ENCODE assay signal across 7 cellular contexts in genomic region chr11:32259641-32260081, GRCh38.
DNase-seq lines count a peak whose midpoint lies in the region; ATAC-seq and TF ChIP-seq lines count a peak whose summit lies in the region.

No MANE protein-coding gene starts in this region.

- peaks cover 2 to 9% of the 10 kb centered on the region in 2 donors for H3K27me3 Mint-ChIP-seq in natural killer cell (ENCODE audit: low read depth in 2 of 2)

- no peak for TF ChIP-seq CTCF in fibroblast of lung (conservative IDR thresholded peaks at IDR 0.05 in 1 of 2, IDR thresholded peaks at IDR 0.05 in 1 of 2; ENCODE audit: low read depth in 1 of 2, low read length in 2 of 2)
- TF ChIP-seq CTCF in natural killer cell (IDR thresholded peaks at IDR 0.05): no peak

- in situ Hi-C loops in HAP-1 (cut with MboI; ENCODE audit: low sequenced_read_pairs): no loop called here

- H3K4me1 Mint-ChIP-seq in natural killer cell: no peaks in the 10 kb centered on the region

- H4K20me1 ChIP-seq in fibroblast of lung (ENCODE audit: control insufficient read depth, extremely low read depth, insufficient read depth, low read length): no peaks in the 10 kb centered on the region

- no peak for TF ChIP-seq POLR2A in erythroblast (IDR thresholded peaks at IDR 0.05; ENCODE audit: low read length)

- no peaks in the 10 kb centered on the region for H3K9me3 Mint-ChIP-seq in natural killer cell

- H3K36me3 ChIP-seq in fibroblast of lung (ENCODE audit: control insufficient read depth, insufficient read depth, low read length): no peaks in the 10 kb centered on the region
- no peaks in the 10 kb centered on the region for H3K36me3 ChIP-seq in HAP-1 (replicated peaks)

- no peaks in the 10 kb centered on the region for H3K79me2 ChIP-seq in fibroblast of lung (ENCODE audit: control insufficient read depth, insufficient read depth, low read length)

- H3K4me3 ChIP-seq in fibroblast of lung (replicated peaks in 1 of 4; ENCODE audit: control extremely low read depth in 1 of 4, insufficient read depth in 1 of 4, low read depth in 3 of 4, low read length in 4 of 4) (no peak overlapping the region), HAP-1 (no peak overlapping the region)

- no peak overlapping the region for H3K27ac Mint-ChIP-seq in natural killer cell

- no peak overlapping the region for H3K27ac ChIP-seq in fibroblast of lung (ENCODE audit: insufficient read depth, low read length)

- H3K9me3 ChIP-seq in fibroblast of lung (ENCODE audit: control insufficient read depth, insufficient read depth, low read depth, low read length) (no peaks in the 10 kb centered on the region), HAP-1 (no peaks in the 10 kb centered on the region)

- no peak overlapping the region for H3K4me3 Mint-ChIP-seq in natural killer cell

- peak; percentile 48 for DNase-seq in LHCN-M2 (ENCODE audit: low read depth)
- DNase-seq in fibroblast of lung (ENCODE audit: low read depth in 2 of 2): peak; percentile 81 to 99
- no peak for DNase-seq in natural killer cell
- no peak for DNase-seq in erythroblast (lab: John Stamatoyannopoulos, UW)
- no peak for DNase-seq in HAP-1 (ENCODE audit: low spot score in 2 of 2)

- H3K4me1 ChIP-seq in fibroblast of lung (ENCODE audit: control insufficient read depth, extremely low read depth, insufficient read depth, low read length): no peaks in the 10 kb centered on the region
- no peaks in the 10 kb centered on the region for H3K4me1 ChIP-seq in HAP-1

- no peak overlapping the region for H3K9ac ChIP-seq in fibroblast of lung (ENCODE audit: insufficient read depth, low read length)

- intact Hi-C loops in natural killer cell (cut with micrococcal nuclease): no loop called here

- ATAC-seq in GM18858 (IDR thresholded peaks at IDR 0.05; ENCODE audit: unreplicated experiment) (peak; percentile 98), GM21786 (IDR thresholded peaks at IDR 0.05; ENCODE audit: unreplicated experiment) (peak; percentile 97), natural killer cell (no peak)

- H3K27me3 ChIP-seq in fibroblast of lung (ENCODE audit: control insufficient read depth, insufficient read depth, low read length) (peaks cover 3% of the 10 kb centered on the region), HAP-1 (ENCODE audit: low read depth) (no peaks in the 10 kb centered on the region)

- no peaks in the 10 kb centered on the region for H3K36me3 Mint-ChIP-seq in natural killer cell

- H3K4me2 ChIP-seq in fibroblast of lung (ENCODE audit: extremely low read depth, insufficient read depth, low read length): no peak overlapping the region

- H2AFZ ChIP-seq in fibroblast of lung (ENCODE audit: low read length): no peak overlapping the region

Comparison
In these comparisons a context has a peak if more than half of its experiments do, and no peak if none do; other contexts are left out.
1. ATAC-seq: peak in GM18858 (single experiment) and GM21786 (single experiment); none in natural killer cell (0 of 3).
2. DNase-seq: peak in LHCN-M2 (single experiment) and fibroblast of lung (2 of 2); none in natural killer cell (single experiment), erythroblast (0 of 2) and HAP-1 (0 of 2).